ENCODE assay signal across 8 cellular contexts in genomic region chr2:219176818-219177593, GRCh38. TPM values are rescaled to one million over a fixed set of nuclear protein-coding genes. Genes with fewer than 3 reads are reported as not detected.
DNase-seq lines count a peak whose midpoint lies in the region; ATAC-seq and TF ChIP-seq lines count a peak whose summit lies in the region.

Gene CNPPD1 (minus strand): TSS chr2:219176925. CDS start chr2:219176828, 97 bp downstream.

- H3K9me3 ChIP-seq in HEK293 (ENCODE audit: control insufficient read depth, insufficient read depth, low read depth, low read length), result no peaks in the 10 kb centered on the region
- no peaks in the 10 kb centered on the region for H3K9me3 ChIP-seq in SK-N-SH

- TF ChIP-seq EP300 in SK-N-SH (IDR thresholded peaks at IDR 0.05; ENCODE audit: borderline replicate concordance in 1 of 2, low read depth in 1 of 2, low read length in 1 of 2), result no peak

- peaks cover 45% of the 10 kb centered on the region for H3K36me3 Mint-ChIP-seq in activated naive CD4-positive, alpha-beta T cell treated with anti-CD3 and anti-CD28 coated beads, Interleukin-2, amount 10 ng/mL, durations not matched to agents 7 days and 5 days

- peak within 1 kb of the TSS; percentile 91 for H2AFZ ChIP-seq in SK-N-SH (ENCODE audit: low read depth)

- peak within 1 kb of the TSS; percentile 81 for H3K4me3 Mint-ChIP-seq in activated naive CD4-positive, alpha-beta T cell treated with anti-CD3 and anti-CD28 coated beads, Interleukin-2, amount 10 ng/mL, durations not matched to agents 7 days and 5 days

- peak within 1 kb of the TSS; percentile 79 for H3K27ac ChIP-seq in HEK293 (ENCODE audit: extremely low read depth, low read depth, low read length)
- peak within 1 kb of the TSS; percentile 95 to 97 for H3K27ac ChIP-seq in SK-N-SH (ENCODE audit: low read depth in 2 of 2, low read length in 1 of 2)
- peak within 1 kb of the TSS; percentile 99 for H3K27ac ChIP-seq in temporal lobe (ENCODE audit: low read depth, low read length)

- peak within 1 kb of the TSS; percentile 78 for H3K4me3 ChIP-seq in HEK293 (ENCODE audit: low read depth, low read length)
- H3K4me3 ChIP-seq in SK-N-SH (ENCODE audit: low read depth in 2 of 2, low read length in 1 of 2), result peak within 1 kb of the TSS; percentile 80 to 89

- POLR2A ChIA-PET in HEK293 (lab: Yijun Ruan, JAX) (interaction anchor here (0.7 to 2.7 kb wide), 13 partner anchors 17 to 180 kb away, joined by 3 to 27 read pairs (median 4); partner anchors contain the start of genes ABCB6, ANKZF1, ATG9A and CFAP65), SK-N-SH (lab: Yijun Ruan, JAX) (interaction anchor here (0.6 to 2.3 kb wide), 13 partner anchors 13 to 307 kb away, joined by 3 to 13 read pairs (median 4); partner anchors contain the start of genes ABCB6, ANKZF1, ATG9A and DNAJB2)

- peaks cover 4% of the 10 kb centered on the region for H3F3A ChIP-seq in SK-N-SH (replicated peaks; ENCODE audit: insufficient read depth)

- DNase-seq in GM04504 (ENCODE audit: low read depth), result peak; percentile 70
- DNase-seq in MV-4-11 (lab: John Stamatoyannopoulos, UW), result peak; percentile 77
- peak; percentile 92 for DNase-seq in SK-N-SH
- DNase-seq in activated naive CD4-positive, alpha-beta T cell treated with anti-CD3 and anti-CD28 coated beads, Interleukin-2, amount 10 ng/mL, durations not matched to agents 7 days and 5 days, result peak; percentile 92
- DNase-seq in globus pallidus (ENCODE audit: low spot score), result peak; percentile 89
- peak; percentile 36 for DNase-seq in omental fat pad (ENCODE audit: low spot score)

- peaks cover 6% of the 10 kb centered on the region; the same call in 1 of the 2 replicates for H3K4me1 ChIP-seq in HEK293 (ENCODE audit: control insufficient read depth, insufficient read depth, low read length)
- peaks cover 0 to 17% of the 10 kb centered on the region in 2 experiments; a peak in 2 of 4 replicates for H3K4me1 ChIP-seq in SK-N-SH (ENCODE audit: control insufficient read depth in 1 of 2, insufficient read depth in 2 of 2, low read depth in 1 of 2, low read length in 1 of 2)

- no peaks in the 10 kb centered on the region for H3K27me3 ChIP-seq in SK-N-SH (ENCODE audit: insufficient read depth)

- TF ChIP-seq CTCF in HEK293 (tag by site-specific recombination; IDR thresholded peaks at IDR 0.05), result 0 out of 2 replicates have a peak, but pooled peaks have one; percentile 63
- no peak for TF ChIP-seq CTCF in SK-N-SH (IDR thresholded peaks at IDR 0.05)
- TF ChIP-seq CTCF in omental fat pad (IDR thresholded peaks at IDR 0.05), result no peak

- peak; percentile 78 for ATAC-seq in omental fat pad (ENCODE audit: low FRiP score)

- H3K27ac Mint-ChIP-seq in activated naive CD4-positive, alpha-beta T cell treated with anti-CD3 and anti-CD28 coated beads, Interleukin-2, amount 10 ng/mL, durations not matched to agents 7 days and 5 days, result peak within 1 kb of the TSS; percentile 100

- H3K4me2 ChIP-seq in SK-N-SH, result peak within 1 kb of the TSS; percentile 96

- H3K9ac ChIP-seq in SK-N-SH, result peak within 1 kb of the TSS; percentile 77

- no peaks in the 10 kb centered on the region for H3K9me3 Mint-ChIP-seq in activated naive CD4-positive, alpha-beta T cell treated with anti-CD3 and anti-CD28 coated beads, Interleukin-2, amount 10 ng/mL, durations not matched to agents 7 days and 5 days

- no peaks in the 10 kb centered on the region for H3K9me2 ChIP-seq in SK-N-SH

- peaks cover 61% of the 10 kb centered on the region for H3K4me1 Mint-ChIP-seq in activated naive CD4-positive, alpha-beta T cell treated with anti-CD3 and anti-CD28 coated beads, Interleukin-2, amount 10 ng/mL, durations not matched to agents 7 days and 5 days

- CTCF ChIA-PET in HEK293 (lab: Yijun Ruan, JAX), result interaction anchor here (0.5 to 8.4 kb wide), 7 partner anchors 17 to 240 kb away, joined by 3 to 101 read pairs (median 3); partner anchors contain the start of genes GLB1L, NHEJ1 and STK16
- CTCF ChIA-PET in SK-N-SH (lab: Yijun Ruan, JAX), result interaction anchor here (0.6 to 8.7 kb wide), 14 partner anchors 11 to 279 kb away, joined by 3 to 104 read pairs (median 6); partner anchors contain the start of genes NHEJ1 and ZFAND2B
- CTCF ChIA-PET in activated naive CD4-positive, alpha-beta T cell treated with anti-CD3 and anti-CD28 coated beads, Interleukin-2, amount 10 ng/mL, durations not matched to agents 7 days and 5 days (lab: Charles Lee), result interaction anchor here (1.1 to 3.6 kb wide), 10 partner anchors 11 to 123 kb away, joined by 3 to 15 read pairs (median 6); partner anchors contain the start of gene ZFAND2B

- 2% methylated on average over 36 of the region's 69 CpGs for WGBS in SK-N-SH (ENCODE audit: low lambda C conversion rate)

- H3K36me3 ChIP-seq in HEK293 (ENCODE audit: control insufficient read depth in 2 of 2, insufficient read depth in 1 of 2, low read length in 2 of 2), result peaks cover 4 to 57% of the 10 kb centered on the region in 2 experiments; a peak in 2 of 3 replicates
- peaks cover 34 to 52% of the 10 kb centered on the region in 2 experiments for H3K36me3 ChIP-seq in SK-N-SH (replicated peaks in 1 of 2; ENCODE audit: control insufficient read depth in 1 of 2, insufficient read depth in 2 of 2, low read length in 1 of 2)

- no peaks in the 10 kb centered on the region for H3K27me3 Mint-ChIP-seq in activated naive CD4-positive, alpha-beta T cell treated with anti-CD3 and anti-CD28 coated beads, Interleukin-2, amount 10 ng/mL, durations not matched to agents 7 days and 5 days

- H4K20me1 ChIP-seq in SK-N-SH (ENCODE audit: insufficient read depth), result peaks cover 10% of the 10 kb centered on the region

- H3K79me2 ChIP-seq in SK-N-SH (ENCODE audit: insufficient read depth), result peaks cover 38% of the 10 kb centered on the region

- TF ChIP-seq RAD21 in SK-N-SH (IDR thresholded peaks at IDR 0.05; ENCODE audit: low read length), result no peak

TF ChIP-seq in HEK293, 187 proteins besides CTCF, POLR2A, EP300 and RAD21 (continues in another document):
- peak; percentile 71; the same call in 1 of the 2 replicates for TF ChIP-seq KLF10 (tag by site-specific recombination; IDR thresholded peaks at IDR 0.05)
- 0 out of 2 replicates have a peak, but pooled peaks have one; percentile 27 for TF ChIP-seq EGR2 (tag by site-specific recombination; IDR thresholded peaks at IDR 0.05; ENCODE audit: low read depth)
- TF ChIP-seq MEIS1 (CRISPR knock-in tag; IDR thresholded peaks at IDR 0.05; ENCODE audit: borderline replicate concordance), result no peak
- TF ChIP-seq ZNF169 (tag by site-specific recombination; IDR thresholded peaks at IDR 0.05), result no peak
- TF ChIP-seq ZNF629 (tag by site-specific recombination; IDR thresholded peaks at IDR 0.05), result peak; percentile 21; the same call in 1 of the 2 replicates
- peak; percentile 52; the same call in 1 of the 2 replicates for TF ChIP-seq FEZF1 (tag by site-specific recombination; IDR thresholded peaks at IDR 0.05)
- peak; percentile 89 for TF ChIP-seq PATZ1 (tag by site-specific recombination; IDR thresholded peaks at IDR 0.05)
- peak; percentile 82 for TF ChIP-seq SP2 (tag by site-specific recombination; IDR thresholded peaks at IDR 0.05)

TF ChIP-seq in SK-N-SH, 30 proteins besides CTCF, POLR2A, EP300 and RAD21 (continues in another document):
- no peak for TF ChIP-seq NRF1 (IDR thresholded peaks at IDR 0.05; ENCODE audit: low read depth, low read length)
- TF ChIP-seq NFIC (IDR thresholded peaks at IDR 0.05; ENCODE audit: borderline replicate concordance), result no peak
- TF ChIP-seq MAX (IDR thresholded peaks at IDR 0.05; ENCODE audit: low read depth), result peak; percentile 67
- peak; percentile 31 for TF ChIP-seq REST (IDR thresholded peaks at IDR 0.05; ENCODE audit: low read depth, low read length)
- peak; percentile 79; the same call in 1 of the 2 replicates for TF ChIP-seq ELF1 (IDR thresholded peaks at IDR 0.05)
- no peak for TF ChIP-seq TCF12 (IDR thresholded peaks at IDR 0.05)
- peak; percentile 49; the same call in 1 of the 2 replicates for TF ChIP-seq TAF1 (IDR thresholded peaks at IDR 0.05; ENCODE audit: borderline replicate concordance, low read depth, low read length)
- TF ChIP-seq FOXJ3 (CRISPR knock-in tag; IDR thresholded peaks at IDR 0.05), result 0 out of 2 replicates have a peak, but pooled peaks have one; percentile 5
- peak; percentile 42; the same call in 1 of the 2 replicates for TF ChIP-seq MXI1 (IDR thresholded peaks at IDR 0.05; ENCODE audit: low read depth, low read length)
- peak; percentile 62; the same call in 1 of the 2 replicates for TF ChIP-seq SIN3A (IDR thresholded peaks at IDR 0.05; ENCODE audit: borderline replicate concordance, low read depth, low read length)
- peak; percentile 7 for TF ChIP-seq CHD2 (IDR thresholded peaks at IDR 0.05; ENCODE audit: low read length, partially characterized antibody)

RNA-seq across cellular contexts. Expression of gene CNPPD1, which starts in this region (rescaled TPM):
- polyA plus RNA-seq in SK-N-SH (2012; rRNA removed), result 75.9 and 84.1 TPM in 2 replicates
- 45.1 and 54.5 TPM in 2 replicates for polyA plus RNA-seq in SK-N-SH (2012; cell fraction: cytosol; rRNA removed)
- polyA plus RNA-seq in SK-N-SH (2012; cell fraction: nucleus; rRNA removed), result 127 and 136 TPM in 2 replicates
- total RNA-seq in omental fat pad, result 10 to 100 TPM; 37.0 to 77.2 (median 43.0) TPM
- total RNA-seq in temporal lobe, result 26.8 TPM

Comparison
In these comparisons a context has a peak if more than half of its experiments do, and no peak if none do; other contexts are left out.
1. Peak in every context shown above with its lines: DNase-seq, ATAC-seq, H3K4me3 ChIP-seq and H3K27ac ChIP-seq.
2. DNase-seq: peak in every context shown above with its lines; median percentile 92 in SK-N-SH; 92 in activated naive CD4-positive, alpha-beta T cell treated with anti-CD3 and anti-CD28 coated beads, Interleukin-2, amount 10 ng/mL, durations not matched to agents 7 days and 5 days; 89 in globus pallidus; 77 in MV-4-11; 70 in GM04504; 36 in omental fat pad.